ENCODE assay signal across 1 cellular context in genomic region chrX:39899876-39900787, GRCh38.
TF ChIP-seq lines count a peak whose summit lies in the region.

No MANE protein-coding gene starts in this region.

TF ChIP-seq in SK-N-SH treated with all-trans-retinoic acid at 6 μM for 48 hours, 23 proteins besides CTCF, POLR2A, EP300 and RAD21 (continued from another document):
- TF ChIP-seq CREB5 (CRISPR knock-in tag; IDR thresholded peaks at IDR 0.05; ENCODE audit: low read depth) (no peak), TSHZ2 (CRISPR knock-in tag; IDR thresholded peaks at IDR 0.05) (no peak), RARB (CRISPR knock-in tag; IDR thresholded peaks at IDR 0.05) (no peak)
